In genomic region chr6:53310751-53311585, GRCh38 we compare ENCODE assay signal across 1 cellular context.
TF ChIP-seq lines count a peak whose summit lies in the region.

No MANE protein-coding gene starts in this region.

TF ChIP-seq in SK-N-SH, 30 proteins besides CTCF, POLR2A, EP300 and RAD21 (continued from another document):
- no peak for TF ChIP-seq EZH2phosphoT487 (IDR thresholded peaks at IDR 0.05; ENCODE audit: borderline replicate concordance, low read depth)
